Comparison of ENCODE assay signal across 8 cellular contexts in genomic region chr11:84780689-84781293, GRCh38.
A peak's percentile ranks its signal among the peaks of the same experiment; 100 is the strongest.
DNase-seq lines count a peak whose midpoint lies in the region; ATAC-seq and TF ChIP-seq lines count a peak whose summit lies in the region.

No MANE protein-coding gene starts in this region.

- peak; percentile 29 for ATAC-seq in upper lobe of right lung
- ATAC-seq in activated CD8-positive, alpha-beta memory T cell treated with anti-CD3 and anti-CD28 coated beads, Interleukin-2, amount 10 ng/mL, durations not matched to agents 7 days and 5 days = no peak
- ATAC-seq in GM21390 (IDR thresholded peaks at IDR 0.05; ENCODE audit: unreplicated experiment) = no peak

- no peaks in the 10 kb centered on the region for H3K36me3 Mint-ChIP-seq in activated CD8-positive, alpha-beta memory T cell treated with anti-CD3 and anti-CD28 coated beads, Interleukin-2, amount 10 ng/mL, durations not matched to agents 7 days and 5 days

- no peak overlapping the region for H3K4me3 Mint-ChIP-seq in activated CD8-positive, alpha-beta memory T cell treated with anti-CD3 and anti-CD28 coated beads, Interleukin-2, amount 10 ng/mL, durations not matched to agents 7 days and 5 days

- H3K27me3 ChIP-seq in upper lobe of right lung = no peaks in the 10 kb centered on the region

- no peaks in the 10 kb centered on the region for H3K4me1 Mint-ChIP-seq in activated CD8-positive, alpha-beta memory T cell treated with anti-CD3 and anti-CD28 coated beads, Interleukin-2, amount 10 ng/mL, durations not matched to agents 7 days and 5 days

- POLR2A ChIA-PET in HEK293T (lab: Yijun Ruan, JAX) = no interaction called here

- no peak overlapping the region for H3K27ac Mint-ChIP-seq in activated CD8-positive, alpha-beta memory T cell treated with anti-CD3 and anti-CD28 coated beads, Interleukin-2, amount 10 ng/mL, durations not matched to agents 7 days and 5 days

- no peaks in the 10 kb centered on the region for H3K9me3 ChIP-seq in upper lobe of right lung

- peak; percentile 32 for TF ChIP-seq CTCF in upper lobe of right lung (IDR thresholded peaks at IDR 0.05)

- no peaks in the 10 kb centered on the region for H3K36me3 ChIP-seq in upper lobe of right lung

- no peaks in the 10 kb centered on the region for H3K27me3 Mint-ChIP-seq in activated CD8-positive, alpha-beta memory T cell treated with anti-CD3 and anti-CD28 coated beads, Interleukin-2, amount 10 ng/mL, durations not matched to agents 7 days and 5 days

- CTCF ChIA-PET in HEK293T (lab: Yijun Ruan, JAX) = interaction anchor here (0.6 to 0.7 kb wide), 3 partner anchors 12 to 1211 kb away, joined by 3 to 6 read pairs (median 4); no protein-coding TSS in a partner anchor
- CTCF ChIA-PET in activated CD8-positive, alpha-beta memory T cell treated with anti-CD3 and anti-CD28 coated beads, Interleukin-2, amount 10 ng/mL, durations not matched to agents 7 days and 5 days (lab: Charles Lee) = interaction anchor here (0.6 kb wide), 1 partner anchor 787 kb away, joined by 4 read pairs; no protein-coding TSS in a partner anchor

- intact Hi-C loops in upper lobe of right lung (cut with DNase I) = no loop called here

- no peak overlapping the region for H3K27ac ChIP-seq in upper lobe of right lung

- DNase-seq in COR-L47 (lab: John Stamatoyannopoulos, UW) (peak; percentile 29), HEK293T (ENCODE audit: extremely low spot score) (peak; percentile 6), RPMI7951 (ENCODE audit: low read depth) (peak; percentile 8), globus pallidus (ENCODE audit: low spot score) (peak; percentile 4), upper lobe of right lung (no peak), occipital lobe (lab: John Stamatoyannopoulos, UW) (no peak)
- DNase-seq in activated CD8-positive, alpha-beta memory T cell treated with anti-CD3 and anti-CD28 coated beads, Interleukin-2, amount 10 ng/mL, durations not matched to agents 7 days and 5 days = no peak

- no peaks in the 10 kb centered on the region for H3K4me1 ChIP-seq in upper lobe of right lung

- no peak overlapping the region for H3K4me3 ChIP-seq in upper lobe of right lung

- H3K9me3 Mint-ChIP-seq in activated CD8-positive, alpha-beta memory T cell treated with anti-CD3 and anti-CD28 coated beads, Interleukin-2, amount 10 ng/mL, durations not matched to agents 7 days and 5 days (ENCODE audit: low read depth) = peaks cover 7% of the 10 kb centered on the region

TF ChIP-seq in HEK293T, 16 proteins besides CTCF, POLR2A, EP300 and RAD21:
- no peak for TF ChIP-seq NFRKB (IDR thresholded peaks at IDR 0.05)
- no peak for TF ChIP-seq ARNT (IDR thresholded peaks at IDR 0.05)
- no peak for TF ChIP-seq PKNOX1 (IDR thresholded peaks at IDR 0.05)
- no peak for TF ChIP-seq SP1 (IDR thresholded peaks at IDR 0.05)
- no peak for TF ChIP-seq FOXK2 (IDR thresholded peaks at IDR 0.05)
- TF ChIP-seq L3MBTL2 (conservative IDR thresholded peaks at IDR 0.05) = no peak
- TF ChIP-seq SUZ12 (IDR thresholded peaks at IDR 0.05) = no peak
- TF ChIP-seq ZNF384 (IDR thresholded peaks at IDR 0.05) = no peak
TF ChIP-seq in HEK293T: peak in this region for 0.

Comparison
In these comparisons a context has a peak if more than half of its experiments do, and no peak if none do; other contexts are left out.
1. DNase-seq: peak in COR-L47 (single experiment), HEK293T (single experiment), RPMI7951 (single experiment) and globus pallidus (single experiment); none in upper lobe of right lung (single experiment), occipital lobe (single experiment) and activated CD8-positive, alpha-beta memory T cell treated with anti-CD3 and anti-CD28 coated beads, Interleukin-2, amount 10 ng/mL, durations not matched to agents 7 days and 5 days (single experiment).